8 cellular contexts compared by ENCODE assay signal in the genomic region with DNA sequence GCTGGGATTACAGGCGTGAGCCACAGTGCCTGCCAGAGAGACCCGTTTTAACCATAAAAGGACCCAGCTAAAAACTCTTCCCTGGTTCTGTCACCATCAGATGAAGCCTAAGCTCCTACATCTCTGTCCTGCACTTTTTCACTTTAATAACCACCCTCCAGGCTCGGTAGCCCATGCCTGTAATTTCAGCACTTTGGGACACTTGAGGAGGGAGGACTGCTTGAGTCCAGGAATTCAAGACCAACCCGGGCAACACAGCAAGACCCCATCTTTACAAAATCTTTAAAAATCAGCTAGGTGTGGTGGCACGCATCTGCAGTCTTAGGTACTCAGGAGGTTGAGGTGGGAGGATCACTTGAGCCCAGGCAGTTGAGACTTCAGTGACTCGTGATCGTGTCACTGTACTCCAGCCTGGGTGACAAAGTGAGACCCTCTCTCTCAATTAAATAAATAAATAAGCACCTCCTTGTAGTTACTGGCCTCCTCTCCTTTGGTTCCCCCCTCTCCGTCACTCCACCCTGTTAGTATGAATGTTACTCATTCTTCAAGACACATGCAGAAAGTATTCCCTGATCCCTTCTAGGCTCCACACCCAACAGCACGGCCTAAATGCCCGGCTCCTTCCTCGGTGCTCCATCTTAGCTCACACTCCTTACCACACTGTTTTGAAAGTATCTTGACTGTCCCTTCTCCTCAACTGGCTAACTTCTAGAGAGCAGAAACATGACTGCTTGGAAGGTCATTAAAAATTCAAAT. TPM values are rescaled to one million over a fixed set of nuclear protein-coding genes. Genes with fewer than 3 reads are reported as not detected.
DNase-seq lines count a peak whose midpoint lies in the region; ATAC-seq, FAIRE-seq and TF ChIP-seq lines count a peak whose summit lies in the region.
"Not testable (repeated sequence)": the region's sequence is repeated elsewhere in the genome, so short reads cannot be mapped to it uniquely, and the experiment has no call there.

No MANE protein-coding gene starts in this region.

- not testable (repeated sequence) for BruUV-seq in OCI-LY7 (replicated peaks; lab: Mats Ljungman, UMichigan)

- H3K9me2 ChIP-seq in OCI-LY7 (ENCODE audit: insufficient read depth, low read length) = not testable (repeated sequence)

- not testable (repeated sequence) for H3K27me3 ChIP-seq in bronchial epithelial cell (ENCODE audit: control insufficient read depth, insufficient read depth, low read length)

- not testable (repeated sequence) for ATAC-seq in activated CD8-positive, alpha-beta T cell treated with anti-CD3 and anti-CD28 coated beads, Interleukin-2, amount 10 ng/mL, durations not matched to agents 7 days and 5 days; naive B cell (ENCODE audit: low read depth in 2 of 2); stimulated activated naive B cell treated with anti-CD40 and anti-IgM and Interleukin-4, amounts not matched to agents 10 μg/mL and 1 μg/mL and 100 μg/mL, for 72 hours (replicated peaks)

- DNase-seq in AG10803 (ENCODE audit: low read depth) (peak; percentile 64), H54 (ENCODE audit: insufficient read length, low spot score) (peak; percentile 50), bronchial epithelial cell (ENCODE audit: low read depth) (peak; percentile 76), glomerular visceral epithelial cell (ENCODE audit: extremely low spot score) (peak; percentile 20)
- DNase-seq in OCI-LY7 (ENCODE audit: low spot score); activated CD8-positive, alpha-beta T cell treated with anti-CD3 and anti-CD28 coated beads, Interleukin-2, amount 10 ng/mL, durations not matched to agents 7 days and 5 days; naive B cell; stimulated activated naive B cell treated with anti-CD40 and anti-IgM and Interleukin-4, amounts not matched to agents 10 μg/mL and 1 μg/mL and 100 μg/mL, for 72 hours: not testable (repeated sequence)

- H3K4me3 Mint-ChIP-seq in activated CD8-positive, alpha-beta T cell treated with anti-CD3 and anti-CD28 coated beads, Interleukin-2, amount 10 ng/mL, durations not matched to agents 7 days and 5 days = peak overlapping the region; percentile 63
- peak overlapping the region; percentile 91 to 99 (median 97) for H3K4me3 Mint-ChIP-seq in naive B cell
- H3K4me3 Mint-ChIP-seq in stimulated activated naive B cell treated with anti-CD40 and anti-IgM and Interleukin-4, amounts not matched to agents 10 μg/mL and 1 μg/mL and 100 μg/mL, for 72 hours = peak overlapping the region; percentile 76 to 100

- peaks cover 13% of the 10 kb centered on the region for H3K36me3 Mint-ChIP-seq in activated CD8-positive, alpha-beta T cell treated with anti-CD3 and anti-CD28 coated beads, Interleukin-2, amount 10 ng/mL, durations not matched to agents 7 days and 5 days (ENCODE audit: low read depth)
- H3K36me3 Mint-ChIP-seq in naive B cell = not testable (repeated sequence)
- peaks cover 8 to 10% of the 10 kb centered on the region in 2 donors for H3K36me3 Mint-ChIP-seq in stimulated activated naive B cell treated with anti-CD40 and anti-IgM and Interleukin-4, amounts not matched to agents 10 μg/mL and 1 μg/mL and 100 μg/mL, for 72 hours

- peaks cover 21% of the 10 kb centered on the region; the same call in 1 of the 2 replicates for H4K20me1 ChIP-seq in OCI-LY7 (ENCODE audit: insufficient read depth, low read length)

- H3K27me3 Mint-ChIP-seq in activated CD8-positive, alpha-beta T cell treated with anti-CD3 and anti-CD28 coated beads, Interleukin-2, amount 10 ng/mL, durations not matched to agents 7 days and 5 days (ENCODE audit: low read depth); naive B cell; stimulated activated naive B cell treated with anti-CD40 and anti-IgM and Interleukin-4, amounts not matched to agents 10 μg/mL and 1 μg/mL and 100 μg/mL, for 72 hours: not testable (repeated sequence)

- H3K27ac ChIP-seq in OCI-LY7 (ENCODE audit: low read depth, low read length, poor library complexity, severe bottlenecking) = not testable (repeated sequence)

- H3K79me2 ChIP-seq in OCI-LY7 (ENCODE audit: insufficient read depth, low read depth, low read length) = peaks cover 72% of the 10 kb centered on the region

- not testable (repeated sequence) for TF ChIP-seq POLR2A in H54 (IDR thresholded peaks at IDR 0.05; ENCODE audit: low read depth, low read length)

- not testable (repeated sequence) for FAIRE-seq in H54 (lab: Jason Lieb, UNC); bronchial epithelial cell (lab: Jason Lieb, UNC)

- CTCF ChIA-PET in OCI-LY7 (lab: Charles Lee; ENCODE audit: unreplicated experiment) = interaction anchor here (1.2 kb wide), 1 partner anchor 16 kb away, joined by 3 read pairs; no protein-coding TSS in a partner anchor
- CTCF ChIA-PET in activated CD8-positive, alpha-beta T cell treated with anti-CD3 and anti-CD28 coated beads, Interleukin-2, amount 10 ng/mL, durations not matched to agents 7 days and 5 days (lab: Charles Lee) = interaction anchor here (1.7 kb wide), 1 partner anchor 14 kb away, joined by 3 read pairs; no protein-coding TSS in a partner anchor

- peak overlapping the region; percentile 92 for H3K4me2 ChIP-seq in OCI-LY7 (ENCODE audit: low read length)

- not testable (repeated sequence) for H3K9me3 ChIP-seq in OCI-LY7 (ENCODE audit: low read length)

- H3K36me3 ChIP-seq in OCI-LY7 (ENCODE audit: insufficient read depth, low read length) = peaks cover 14% of the 10 kb centered on the region
- H3K36me3 ChIP-seq in bronchial epithelial cell (ENCODE audit: control insufficient read depth, insufficient read depth, low read length) = not testable (repeated sequence)

- H3K9me3 Mint-ChIP-seq in activated CD8-positive, alpha-beta T cell treated with anti-CD3 and anti-CD28 coated beads, Interleukin-2, amount 10 ng/mL, durations not matched to agents 7 days and 5 days (ENCODE audit: insufficient read depth); naive B cell; stimulated activated naive B cell treated with anti-CD40 and anti-IgM and Interleukin-4, amounts not matched to agents 10 μg/mL and 1 μg/mL and 100 μg/mL, for 72 hours: not testable (repeated sequence)

- peak overlapping the region; percentile 91 for H3K4me3 ChIP-seq in AG10803 (ENCODE audit: low read length)
- H3K4me3 ChIP-seq in OCI-LY7 (ENCODE audit: low read depth, low read length, poor library complexity, severe bottlenecking) = peak overlapping the region; percentile 95
- H3K4me3 ChIP-seq in bronchial epithelial cell (ENCODE audit: low read depth, low read length) = peak overlapping the region; percentile 94

- H3K4me1 Mint-ChIP-seq in activated CD8-positive, alpha-beta T cell treated with anti-CD3 and anti-CD28 coated beads, Interleukin-2, amount 10 ng/mL, durations not matched to agents 7 days and 5 days (ENCODE audit: low read depth) = peaks cover 53% of the 10 kb centered on the region
- H3K4me1 Mint-ChIP-seq in naive B cell = peaks cover 33 to 56% (median 51%) of the 10 kb centered on the region in 3 donors
- peaks cover 34 to 60% of the 10 kb centered on the region in 2 donors for H3K4me1 Mint-ChIP-seq in stimulated activated naive B cell treated with anti-CD40 and anti-IgM and Interleukin-4, amounts not matched to agents 10 μg/mL and 1 μg/mL and 100 μg/mL, for 72 hours

- peak overlapping the region; percentile 12 for H3K27ac Mint-ChIP-seq in activated CD8-positive, alpha-beta T cell treated with anti-CD3 and anti-CD28 coated beads, Interleukin-2, amount 10 ng/mL, durations not matched to agents 7 days and 5 days
- H3K27ac Mint-ChIP-seq in naive B cell = peak overlapping the region; percentile 49 to 99 (median 96)
- peak overlapping the region; percentile 71 for H3K27ac Mint-ChIP-seq in stimulated activated naive B cell treated with anti-CD40 and anti-IgM and Interleukin-4, amounts not matched to agents 10 μg/mL and 1 μg/mL and 100 μg/mL, for 72 hours

- not testable (repeated sequence) for TF ChIP-seq CTCF in AG10803 (conservative IDR thresholded peaks at IDR 0.05; ENCODE audit: low read length); OCI-LY7 (conservative IDR thresholded peaks at IDR 0.05; ENCODE audit: low read length); bronchial epithelial cell (IDR thresholded peaks at IDR 0.05; ENCODE audit: insufficient read depth, low read length, severe bottlenecking)

- intact Hi-C loops in OCI-LY7 (cut with micrococcal nuclease; ENCODE audit: unreplicated experiment) = not testable (repeated sequence)

- H3K4me1 ChIP-seq in OCI-LY7 (ENCODE audit: insufficient read depth, low read length, poor library complexity, severe bottlenecking) = peaks cover 34% of the 10 kb centered on the region

- POLR2A ChIA-PET in OCI-LY7 (lab: Charles Lee) = interaction anchor here (0.6 to 1.3 kb wide), 6 partner anchors 14 to 208 kb away, joined by 3 to 5 read pairs (median 4); no protein-coding TSS in a partner anchor
- POLR2A ChIA-PET in activated CD8-positive, alpha-beta T cell treated with anti-CD3 and anti-CD28 coated beads, Interleukin-2, amount 10 ng/mL, durations not matched to agents 7 days and 5 days (lab: Charles Lee) = interaction anchor here (0.6 kb wide), 1 partner anchor 100 kb away, joined by 3 read pairs; no protein-coding TSS in a partner anchor

- H2AFZ ChIP-seq in OCI-LY7 (ENCODE audit: low read length) = not testable (repeated sequence)

RNA-seq across cellular contexts. Expression of a gene that starts 38.2 kb away (rescaled TPM):
- total RNA-seq in OCI-LY7 (2014; rRNA removed; shearing (Covaris generic)) = 32.9 and 40.5 TPM in 2 replicates
- total RNA-seq in OCI-LY7 (2022) (41.8 and 43.3 TPM in 2 replicates), bronchial epithelial cell (3.2 and 5.0 TPM in 2 replicates)
- 10 to 100 TPM; 31.1 to 32.6 TPM for total RNA-seq in activated CD8-positive, alpha-beta T cell treated with anti-CD3 and anti-CD28 coated beads, Interleukin-2, amount 10 ng/mL, durations not matched to agents 7 days and 5 days
- polyA plus RNA-seq in naive B cell (ENCODE audit: low read depth in 6 of 6) = 1 to 10 TPM; 6.5 to 9.7 (median 8.8) TPM

Comparison
In these comparisons a context has a peak if more than half of its experiments do, and no peak if none do; other contexts are left out.
1. H3K27ac Mint-ChIP-seq: peak in every context shown above with its lines; median percentile 96 in naive B cell; 71 in stimulated activated naive B cell treated with anti-CD40 and anti-IgM and Interleukin-4, amounts not matched to agents 10 μg/mL and 1 μg/mL and 100 μg/mL, for 72 hours; 12 in activated CD8-positive, alpha-beta T cell treated with anti-CD3 and anti-CD28 coated beads, Interleukin-2, amount 10 ng/mL, durations not matched to agents 7 days and 5 days.